In the genomic region with DNA sequence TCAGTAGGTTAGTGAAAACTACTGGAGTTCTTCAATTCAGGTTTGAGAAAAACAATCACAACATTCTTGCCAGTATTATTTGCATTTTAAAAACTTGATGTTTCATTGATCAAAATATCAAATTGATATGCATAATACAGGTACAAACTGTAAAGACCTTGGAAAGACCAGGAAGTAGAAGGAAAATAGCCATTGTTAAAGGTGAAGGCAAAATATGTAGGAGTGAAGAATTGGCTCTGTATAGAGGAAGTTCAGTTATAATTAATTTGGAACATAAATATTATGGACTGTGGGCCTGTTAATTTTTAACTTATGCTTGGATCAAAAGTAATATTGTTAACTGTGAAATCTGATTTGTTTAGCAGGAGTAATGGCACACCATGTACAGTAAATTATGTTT, we compare ENCODE assay signal across 20 cellular contexts.
DNase-seq lines count a peak whose midpoint lies in the region; ATAC-seq, FAIRE-seq and TF ChIP-seq lines count a peak whose summit lies in the region.
"Had no signal": no experiment of that assay in that cellular context is flagged by ENCODE, and none has a peak within 500 bp of the region (broad histone marks: within the 10 kb centered on the region; RNA-seq: fewer than 3 reads in every experiment).

No MANE protein-coding gene starts in this region.

- no peaks in the 10 kb centered on the region for H3K9me3 Mint-ChIP-seq in Calu3 (ENCODE audit: low read depth, unreplicated experiment)
- H3K9me3 Mint-ChIP-seq: CD4-positive, alpha-beta T cell; CD8-positive, alpha-beta memory T cell had no signal

- H3K4me1 ChIP-seq in kidney (ENCODE audit: control insufficient read depth in 1 of 2, insufficient read depth in 1 of 2, low read depth in 1 of 2, low read length in 2 of 2) (no peaks in the 10 kb centered on the region), small intestine (ENCODE audit: control insufficient read depth in 2 of 2, insufficient read depth in 1 of 2, low read depth in 1 of 2, low read length in 1 of 2) (no peaks in the 10 kb centered on the region)
- H3K4me1 ChIP-seq: BLaER1 treated with 17β-estradiol and CSF1 and Interleukin-3, amounts not matched to agents 10 nM and 100 nM had no signal

- no peaks in the 10 kb centered on the region for H3K36me3 ChIP-seq in kidney (ENCODE audit: control insufficient read depth in 1 of 2, insufficient read depth in 2 of 2, low read length in 2 of 2)
- no peaks in the 10 kb centered on the region for H3K36me3 ChIP-seq in small intestine (ENCODE audit: control insufficient read depth in 2 of 2, insufficient read depth in 2 of 2, low read length in 2 of 2)
- H3K36me3 ChIP-seq: BE2C; BLaER1 treated with 17β-estradiol and CSF1 and Interleukin-3, amounts not matched to agents 10 nM and 100 nM had no signal

- peaks cover 17% of the 10 kb centered on the region for H3K4me1 Mint-ChIP-seq in Calu3 (ENCODE audit: low read depth, unreplicated experiment)
- H3K4me1 Mint-ChIP-seq: CD14-positive monocyte had no signal

- CTCF ChIA-PET in Calu3 (lab: Charles Lee), result no interaction called here

- no peak overlapping the region for H3K9ac ChIP-seq in kidney (ENCODE audit: low read length in 2 of 2)
- H3K9ac ChIP-seq: BLaER1 treated with 17β-estradiol and CSF1 and Interleukin-3, amounts not matched to agents 10 nM and 100 nM had no signal

- H3K9me3 ChIP-seq in kidney (ENCODE audit: control insufficient read depth in 1 of 2, low read length in 2 of 2) (no peaks in the 10 kb centered on the region), small intestine (ENCODE audit: control insufficient read depth, low read depth) (no peaks in the 10 kb centered on the region)
- H3K9me3 ChIP-seq: BE2C; BLaER1 treated with 17β-estradiol and CSF1 and Interleukin-3, amounts not matched to agents 10 nM and 100 nM had no signal

- H3K4me3 Mint-ChIP-seq in Calu3 (ENCODE audit: low read depth, unreplicated experiment), result no peak overlapping the region
- H3K4me3 Mint-ChIP-seq: CD14-positive monocyte; CD4-positive, alpha-beta T cell; CD8-positive, alpha-beta memory T cell had no signal

- no peaks in the 10 kb centered on the region for H3K36me3 Mint-ChIP-seq in Calu3 (ENCODE audit: insufficient read depth, unreplicated experiment)
- H3K36me3 Mint-ChIP-seq: CD14-positive monocyte had no signal

- BruUV-seq in Calu3 (replicated peaks; lab: Mats Ljungman, UMichigan), result no TSS peak

- H3K27ac ChIP-seq in VCaP (peak overlapping the region; percentile 70), kidney (ENCODE audit: low read depth in 2 of 2, low read length in 2 of 2) (no peak overlapping the region), small intestine (ENCODE audit: low read depth in 1 of 2, low read length in 1 of 2) (no peak overlapping the region)
- H3K27ac ChIP-seq: BLaER1 treated with 17β-estradiol and CSF1 and Interleukin-3, amounts not matched to agents 10 nM and 100 nM had no signal

- ATAC-seq in GM18907 (IDR thresholded peaks at IDR 0.05; ENCODE audit: unreplicated experiment), result no peak

- intact Hi-C loops in Calu3 (cut with micrococcal nuclease; ENCODE audit: unreplicated experiment) (no loop called here), kidney (cut with DNase I) (no loop called here), posterior vena cava (cut with DNase I) (no loop called here)

- peak overlapping the region; percentile 81 for H3K27ac Mint-ChIP-seq in Calu3 (ENCODE audit: unreplicated experiment)
- H3K27ac Mint-ChIP-seq: CD14-positive monocyte; CD4-positive, alpha-beta T cell had no signal

- TF ChIP-seq CTCF in Calu3 (IDR thresholded peaks at IDR 0.05; ENCODE audit: unreplicated experiment) (no peak), VCaP (conservative IDR thresholded peaks at IDR 0.05) (no peak), kidney (IDR thresholded peaks at IDR 0.05; ENCODE audit: borderline replicate concordance, extremely low read depth, insufficient read depth) (no peak)

- FAIRE-seq in kidney (lab: Jason Lieb, UNC) (peak; percentile 56), small intestine (lab: Jason Lieb, UNC) (peak; percentile 77)
- FAIRE-seq: H1 had no signal

- no peak overlapping the region for H3K4me3 ChIP-seq in kidney (ENCODE audit: low read length in 2 of 2)
- H3K4me3 ChIP-seq in small intestine (ENCODE audit: low read depth in 1 of 2, low read length in 2 of 2), result no peak overlapping the region
- H3K4me3 ChIP-seq: BLaER1 treated with 17β-estradiol and CSF1 and Interleukin-3, amounts not matched to agents 10 nM and 100 nM had no signal

- H3K27me3 ChIP-seq in small intestine (ENCODE audit: control insufficient read depth in 2 of 2, insufficient read depth in 2 of 2, low read length in 2 of 2), result no peaks in the 10 kb centered on the region
- H3K27me3 ChIP-seq: BE2C; BLaER1 treated with 17β-estradiol and CSF1 and Interleukin-3, amounts not matched to agents 10 nM and 100 nM had no signal

- no peak for DNase-seq in Calu3
- DNase-seq in kidney, result no peak
- DNase-seq in small intestine, result peak; percentile 51
- DNase-seq in activated gamma-delta T cell treated with Interleukin-2 at 50 U/mL for 16 hours, result no peak
- DNase-seq in posterior vena cava (ENCODE audit: low spot score), result no peak
- no peak for DNase-seq in NCI-H146 treated with DMSO at 0.1 percent for 48 hours (lab: John Stamatoyannopoulos, UW; ENCODE audit: unreplicated experiment)
- DNase-seq: ACHN; AML-193; BE2C; CD4-positive, alpha-beta T cell; CD8-positive, alpha-beta memory T cell; DMS153; DND-41; H7; HCEC 1CT had no signal

- H3K27me3 Mint-ChIP-seq in Calu3 (ENCODE audit: unreplicated experiment), result no peaks in the 10 kb centered on the region
- H3K27me3 Mint-ChIP-seq: CD4-positive, alpha-beta T cell; CD8-positive, alpha-beta memory T cell had no signal
